Comparison of ENCODE assay signal across 9 cellular contexts in genomic region chr4:23355263-23355662, GRCh38.
"Had no signal": no experiment of that assay in that cellular context is flagged by ENCODE, and none has a peak within 500 bp of the region (broad histone marks: within the 10 kb centered on the region; RNA-seq: fewer than 3 reads in every experiment).

No MANE protein-coding gene starts in this region.

- H3K27ac Mint-ChIP-seq: H9 had no signal

- H3K9me3 Mint-ChIP-seq: H9 had no signal

- DNase-seq: GM23248, GOT3, H9, HCEC 1CT, IMR-90, KBM-7 had no signal

- H2AFZ ChIP-seq: GM23248 had no signal

- H3K4me3 Mint-ChIP-seq: H9 had no signal

- FAIRE-seq: H54, HTR-8/SVneo had no signal

- H3K9ac ChIP-seq: GM23248, KMS-11 had no signal

- H3K4me2 ChIP-seq: KMS-11 had no signal

- H3K27ac ChIP-seq: GM23248, KMS-11 had no signal

- H3K4me3 ChIP-seq: GM23248 had no signal
